In genomic region chr16:82580293-82580900, GRCh38 we compare ENCODE assay signal across 9 cellular contexts. TPM values are rescaled to one million over a fixed set of nuclear protein-coding genes. Genes with fewer than 3 reads are reported as not detected.
A peak's percentile ranks its signal among the peaks of the same experiment; 100 is the strongest.
DNase-seq lines count a peak whose midpoint lies in the region; ATAC-seq and TF ChIP-seq lines count a peak whose summit lies in the region.
"Had no signal": no experiment of that assay in that cellular context is flagged by ENCODE, and none has a peak within 500 bp of the region (broad histone marks: within the 10 kb centered on the region; RNA-seq: fewer than 3 reads in every experiment).

No MANE protein-coding gene starts in this region.

- TF ChIP-seq EP300 in sigmoid colon (IDR thresholded peaks at IDR 0.05) = no peak

- no peaks in the 10 kb centered on the region for H4K20me1 ChIP-seq in HCT116 (ENCODE audit: insufficient read depth)

- DNase-seq in ACHN (peak; percentile 44), HCT116 (ENCODE audit: low read depth, low spot score) (peak; percentile 4), inferior parietal cortex (ENCODE audit: extremely low spot score) (peak; percentile 76), sigmoid colon (no peak), SKM-1 treated with dmso at 0.1 percent for 144 hours (lab: John Stamatoyannopoulos, UW; ENCODE audit: unreplicated experiment) (no peak)
- DNase-seq: T-helper 9 cell had no signal

- H3K9me3 ChIP-seq in HCT116 (ENCODE audit: control insufficient read depth in 1 of 2, insufficient read depth in 1 of 2, low read depth in 1 of 2, low read length in 2 of 2) (no peaks in the 10 kb centered on the region), sigmoid colon (no peaks in the 10 kb centered on the region)

- peak; percentile 61 for TF ChIP-seq RAD21 in HCT116 (IDR thresholded peaks at IDR 0.05; ENCODE audit: low read depth)

- H2AFZ ChIP-seq in HCT116 (ENCODE audit: low read depth, low read length, poor library complexity, severe bottlenecking) = no peak overlapping the region

- no TSS peak for BruUV-seq in HCT116 (replicated peaks; lab: Mats Ljungman, UMichigan)

- H3K27me3 ChIP-seq in HCT116 (ENCODE audit: insufficient read depth, low read length) (peaks cover 22% of the 10 kb centered on the region; the same call in 1 of the 2 replicates), sigmoid colon (no peaks in the 10 kb centered on the region)

- 30 to 53% methylated on average over 9 of the region's 9 CpGs for WGBS in sigmoid colon, 2 donors

- H3K36me3 ChIP-seq in HCT116 (ENCODE audit: control insufficient read depth in 1 of 2, insufficient read depth in 2 of 2, low read length in 2 of 2) (no peaks in the 10 kb centered on the region), sigmoid colon (no peaks in the 10 kb centered on the region)

- RAD21 ChIA-PET in HCT116 (lab: Charles Lee; ENCODE audit: low non-redundant PET in 1 of 2, low total read pairs in 2 of 2, uncharacterized antibody in 2 of 2, unreplicated experiment in 2 of 2) = no interaction called here

- no peaks in the 10 kb centered on the region for H3K4me1 ChIP-seq in HCT116 (ENCODE audit: control insufficient read depth in 1 of 2, insufficient read depth in 2 of 2, low read length in 2 of 2)
- peaks cover 0 to 4% (median 0%) of the 10 kb centered on the region in 4 donors for H3K4me1 ChIP-seq in sigmoid colon

- peak; percentile 81 for ATAC-seq in HCT116
- ATAC-seq in SK-N-SH treated with all-trans-retinoic acid at 6 μM for 48 hours = peak; percentile 77
- ATAC-seq in GM18873 (IDR thresholded peaks at IDR 0.05; ENCODE audit: low FRiP score, unreplicated experiment) = no peak
- ATAC-seq in HG02852 (IDR thresholded peaks at IDR 0.05; ENCODE audit: unreplicated experiment) = no peak

- H3K4me2 ChIP-seq in HCT116 (ENCODE audit: low read length) = no peak overlapping the region

- in situ Hi-C loops in ACHN (cut with HindIII; ENCODE audit: low pct_ligation_motif_present, low pct_unique_long_range_greater_than_20kb, low sequenced_read_pairs) = no loop called here

- no peaks in the 10 kb centered on the region for H3K9me2 ChIP-seq in HCT116 (ENCODE audit: insufficient read depth)

- CTCF ChIA-PET in HCT116 (lab: Charles Lee) = interaction anchor here (2.0 kb wide), 1 partner anchor 318 kb away, joined by 9 read pairs; no protein-coding TSS in a partner anchor

- no peaks in the 10 kb centered on the region for H3K79me2 ChIP-seq in HCT116 (ENCODE audit: insufficient read depth, low read length)

- H3K9ac ChIP-seq in HCT116 (ENCODE audit: low read length) = no peak overlapping the region

- POLR2A ChIA-PET in HCT116 (lab: Charles Lee) = no interaction called here

- TF ChIP-seq POLR2A in HCT116 (IDR thresholded peaks at IDR 0.05; ENCODE audit: borderline replicate concordance, extremely low read depth, insufficient read depth, insufficient read length) (no peak), sigmoid colon (IDR thresholded peaks at IDR 0.05) (no peak)

- no peak overlapping the region for H3K4me3 ChIP-seq in HCT116 (replicated peaks in 1 of 2; ENCODE audit: low read depth in 1 of 2, low read length in 2 of 2)
- no peak overlapping the region for H3K4me3 ChIP-seq in sigmoid colon

- intact Hi-C loops in HCT116 (cut with micrococcal nuclease) (loop anchor here (1.0 kb wide), 2 partner anchors 212 to 317 kb away; no protein-coding TSS in a partner anchor), sigmoid colon (cut with DNase I) (no loop called here)

- TF ChIP-seq CTCF in HCT116 (IDR thresholded peaks at IDR 0.05 in 2 of 3, conservative IDR thresholded peaks at IDR 0.05 in 1 of 3; ENCODE audit: borderline replicate concordance in 1 of 3, insufficient read depth in 1 of 3, low read depth in 2 of 3, low read length in 2 of 3) (peak; percentile 33 to 47 (median 42); a peak in 4 of 6 replicates), sigmoid colon (IDR thresholded peaks at IDR 0.05) (no peak)

- H3K27ac ChIP-seq in HCT116 (ENCODE audit: low read depth, low read length) (no peak overlapping the region), sigmoid colon (no peak overlapping the region)

TF ChIP-seq in HCT116, 20 proteins besides CTCF, POLR2A, EP300 and RAD21:
- TF ChIP-seq, protein P1, sequence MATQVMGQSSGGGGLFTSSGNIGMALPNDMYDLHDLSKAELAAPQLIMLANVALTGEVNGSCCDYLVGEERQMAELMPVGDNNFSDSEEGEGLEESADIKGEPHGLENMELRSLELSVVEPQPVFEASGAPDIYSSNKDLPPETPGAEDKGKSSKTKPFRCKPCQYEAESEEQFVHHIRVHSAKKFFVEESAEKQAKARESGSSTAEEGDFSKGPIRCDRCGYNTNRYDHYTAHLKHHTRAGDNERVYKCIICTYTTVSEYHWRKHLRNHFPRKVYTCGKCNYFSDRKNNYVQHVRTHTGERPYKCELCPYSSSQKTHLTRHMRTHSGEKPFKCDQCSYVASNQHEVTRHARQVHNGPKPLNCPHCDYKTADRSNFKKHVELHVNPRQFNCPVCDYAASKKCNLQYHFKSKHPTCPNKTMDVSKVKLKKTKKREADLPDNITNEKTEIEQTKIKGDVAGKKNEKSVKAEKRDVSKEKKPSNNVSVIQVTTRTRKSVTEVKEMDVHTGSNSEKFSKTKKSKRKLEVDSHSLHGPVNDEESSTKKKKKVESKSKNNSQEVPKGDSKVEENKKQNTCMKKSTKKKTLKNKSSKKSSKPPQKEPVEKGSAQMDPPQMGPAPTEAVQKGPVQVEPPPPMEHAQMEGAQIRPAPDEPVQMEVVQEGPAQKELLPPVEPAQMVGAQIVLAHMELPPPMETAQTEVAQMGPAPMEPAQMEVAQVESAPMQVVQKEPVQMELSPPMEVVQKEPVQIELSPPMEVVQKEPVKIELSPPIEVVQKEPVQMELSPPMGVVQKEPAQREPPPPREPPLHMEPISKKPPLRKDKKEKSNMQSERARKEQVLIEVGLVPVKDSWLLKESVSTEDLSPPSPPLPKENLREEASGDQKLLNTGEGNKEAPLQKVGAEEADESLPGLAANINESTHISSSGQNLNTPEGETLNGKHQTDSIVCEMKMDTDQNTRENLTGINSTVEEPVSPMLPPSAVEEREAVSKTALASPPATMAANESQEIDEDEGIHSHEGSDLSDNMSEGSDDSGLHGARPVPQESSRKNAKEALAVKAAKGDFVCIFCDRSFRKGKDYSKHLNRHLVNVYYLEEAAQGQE (IDR thresholded peaks at IDR 0.05; ENCODE audit: low read depth) = no peak
- TF ChIP-seq CBX3 (IDR thresholded peaks at IDR 0.05; ENCODE audit: low read depth) (no peak; the same call in 1 of the 2 replicates), ZNF274 (IDR thresholded peaks at IDR 0.05; ENCODE audit: low read depth, low read length) (no peak)

TF ChIP-seq in SK-N-SH treated with all-trans-retinoic acid at 6 μM for 48 hours, 23 proteins besides CTCF, POLR2A, EP300 and RAD21:
- TF ChIP-seq ARNTL (CRISPR knock-in tag; IDR thresholded peaks at IDR 0.05; ENCODE audit: borderline replicate concordance, low read depth) (no peak), ZNF70 (CRISPR knock-in tag; IDR thresholded peaks at IDR 0.05) (no peak), ZFP30 (CRISPR knock-in tag; IDR thresholded peaks at IDR 0.05) (no peak)
- TF ChIP-seq, protein P2, sequence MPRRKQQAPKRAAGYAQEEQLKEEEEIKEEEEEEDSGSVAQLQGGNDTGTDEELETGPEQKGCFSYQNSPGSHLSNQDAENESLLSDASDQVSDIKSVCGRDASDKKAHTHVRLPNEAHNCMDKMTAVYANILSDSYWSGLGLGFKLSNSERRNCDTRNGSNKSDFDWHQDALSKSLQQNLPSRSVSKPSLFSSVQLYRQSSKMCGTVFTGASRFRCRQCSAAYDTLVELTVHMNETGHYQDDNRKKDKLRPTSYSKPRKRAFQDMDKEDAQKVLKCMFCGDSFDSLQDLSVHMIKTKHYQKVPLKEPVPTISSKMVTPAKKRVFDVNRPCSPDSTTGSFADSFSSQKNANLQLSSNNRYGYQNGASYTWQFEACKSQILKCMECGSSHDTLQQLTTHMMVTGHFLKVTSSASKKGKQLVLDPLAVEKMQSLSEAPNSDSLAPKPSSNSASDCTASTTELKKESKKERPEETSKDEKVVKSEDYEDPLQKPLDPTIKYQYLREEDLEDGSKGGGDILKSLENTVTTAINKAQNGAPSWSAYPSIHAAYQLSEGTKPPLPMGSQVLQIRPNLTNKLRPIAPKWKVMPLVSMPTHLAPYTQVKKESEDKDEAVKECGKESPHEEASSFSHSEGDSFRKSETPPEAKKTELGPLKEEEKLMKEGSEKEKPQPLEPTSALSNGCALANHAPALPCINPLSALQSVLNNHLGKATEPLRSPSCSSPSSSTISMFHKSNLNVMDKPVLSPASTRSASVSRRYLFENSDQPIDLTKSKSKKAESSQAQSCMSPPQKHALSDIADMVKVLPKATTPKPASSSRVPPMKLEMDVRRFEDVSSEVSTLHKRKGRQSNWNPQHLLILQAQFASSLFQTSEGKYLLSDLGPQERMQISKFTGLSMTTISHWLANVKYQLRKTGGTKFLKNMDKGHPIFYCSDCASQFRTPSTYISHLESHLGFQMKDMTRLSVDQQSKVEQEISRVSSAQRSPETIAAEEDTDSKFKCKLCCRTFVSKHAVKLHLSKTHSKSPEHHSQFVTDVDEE (CRISPR knock-in tag; IDR thresholded peaks at IDR 0.05) = no peak
TF ChIP-seq in SK-N-SH treated with all-trans-retinoic acid at 6 μM for 48 hours: peak in this region for 0.

RNA-seq across cellular contexts. Expression of gene CDH13, which starts 46.4 kb away (rescaled TPM):
- total RNA-seq in HCT116 (2021; ENCODE audit: unreplicated experiment) (not detected), sigmoid colon (10 to 100 TPM; 11.8 to 17.6 (median 14.9) TPM)
- polyA plus RNA-seq in HCT116 (2012) = not detected in 2 replicates
- 1 to 10 TPM in 1 of 3 donors, under 1 TPM in 2; 0.60 to 2.3 (median 0.92) TPM for polyA plus RNA-seq in sigmoid colon

Comparison
In these comparisons a context has a peak if more than half of its experiments do, and no peak if none do; other contexts are left out.
1. DNase-seq: peak in ACHN (single experiment), HCT116 (single experiment) and inferior parietal cortex (single experiment); none in sigmoid colon (single experiment) and SKM-1 treated with dmso at 0.1 percent for 144 hours (single experiment).
2. ATAC-seq: peak in HCT116 (single experiment) and SK-N-SH treated with all-trans-retinoic acid at 6 μM for 48 hours (single experiment); none in GM18873 (single experiment) and HG02852 (single experiment).
3. CTCF ChIP-seq: peak in HCT116 (3 of 3); none in sigmoid colon (0 of 4).
4. RNA of gene CDH13, which starts 46.4 kb away (total RNA-seq): 11.8 to 17.6 TPM in sigmoid colon; not detected in HCT116 (single experiment); every median in the first group is over 10 times any median in the second.